In the genomic region with DNA sequence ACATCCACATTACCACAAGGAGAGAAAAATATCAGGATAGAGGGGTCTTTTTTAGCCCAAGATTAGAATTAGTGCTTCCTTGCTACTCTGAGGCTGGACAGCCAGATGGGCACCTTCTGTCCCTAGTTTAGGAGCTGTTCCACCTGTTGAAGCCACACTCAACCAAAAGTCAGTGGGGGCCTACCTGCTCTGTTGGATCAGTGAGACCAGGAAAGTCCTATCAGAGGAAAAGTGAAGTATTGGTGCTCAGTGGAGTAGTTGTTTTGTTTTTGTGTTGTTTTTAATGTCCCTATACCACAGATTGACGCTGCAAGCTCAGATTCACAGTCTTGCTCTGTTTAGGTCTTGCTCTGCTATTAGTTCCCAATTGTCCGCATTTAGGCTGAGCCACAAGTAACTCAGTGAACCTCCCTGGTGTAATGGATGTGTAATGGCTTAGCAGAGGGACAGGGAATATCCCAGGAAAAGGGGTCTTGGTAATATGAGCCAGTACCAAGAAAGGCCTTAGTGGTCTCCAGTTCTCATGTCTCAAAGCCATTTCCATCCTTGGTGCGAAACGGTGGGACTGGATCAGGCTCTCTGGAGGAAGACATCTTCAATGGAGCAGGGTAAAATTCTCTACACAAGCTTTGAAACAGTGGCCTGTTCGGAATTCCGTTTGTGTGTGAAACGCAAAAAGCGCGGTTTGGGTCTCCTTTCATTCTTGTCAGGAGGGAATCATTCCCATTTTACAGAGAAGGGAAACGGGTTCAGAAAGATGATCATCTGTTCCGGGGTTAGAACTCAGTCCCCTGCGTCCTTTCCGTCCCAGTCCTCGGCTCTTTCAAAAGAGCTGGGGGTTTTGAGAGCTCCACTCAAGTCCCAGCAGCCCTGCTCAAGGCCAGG, we compare ENCODE assay signal across 8 cellular contexts. TPM values are rescaled to one million over a fixed set of nuclear protein-coding genes. Genes with fewer than 3 reads are reported as not detected.
DNase-seq lines count a peak whose midpoint lies in the region; ATAC-seq and TF ChIP-seq lines count a peak whose summit lies in the region.

No MANE protein-coding gene starts in this region.

- H2AFZ ChIP-seq in GM23248, result peak overlapping the region; percentile 80

- H3K4me1 ChIP-seq in GM23248 (ENCODE audit: insufficient read depth), result peaks cover 3% of the 10 kb centered on the region; the same call in 1 of the 2 replicates
- H3K4me1 ChIP-seq in gastrocnemius medialis, result peaks cover 0 to 6% of the 10 kb centered on the region in 2 donors

- H4K20me1 ChIP-seq in GM23248 (ENCODE audit: insufficient read depth), result no peaks in the 10 kb centered on the region

- intact Hi-C loops in gastrocnemius medialis (cut with DNase I; ENCODE audit: low total_unique reads), result no loop called here

- in situ Hi-C loops in GM23248 (cut with MboI) (no loop called here), gastrocnemius medialis (cut with MboI; ENCODE audit: low sequenced_read_pairs in 4 of 4) (no loop called here)

- TF ChIP-seq POLR2A in gastrocnemius medialis (IDR thresholded peaks at IDR 0.05), result no peak

- no peaks in the 10 kb centered on the region for H3K9me2 ChIP-seq in GM23248 (ENCODE audit: insufficient read depth)

- peaks cover 27% of the 10 kb centered on the region for H3K79me2 ChIP-seq in GM23248 (ENCODE audit: insufficient read depth)

- ATAC-seq in gastrocnemius medialis (peak in 1 of 2 donors; percentile 11), HG02852 (IDR thresholded peaks at IDR 0.05; ENCODE audit: unreplicated experiment) (no peak), HG03378 (IDR thresholded peaks at IDR 0.05; ENCODE audit: unreplicated experiment) (no peak)

- peak overlapping the region; percentile 83 for H3K4me2 ChIP-seq in GM23248 (ENCODE audit: unreplicated experiment)

- H3K4me3 ChIP-seq in GM23248, result peak overlapping the region; percentile 81
- peak overlapping the region; percentile 89 for H3K4me3 ChIP-seq in SK-N-MC
- H3K4me3 ChIP-seq in fibroblast of mammary gland (ENCODE audit: control insufficient read depth, low read depth, low read length), result peak overlapping the region; percentile 82
- peak overlapping the region; percentile 49 to 67 (median 57) for H3K4me3 ChIP-seq in gastrocnemius medialis

- peaks cover 49% of the 10 kb centered on the region for H3F3A ChIP-seq in GM23248 (ENCODE audit: insufficient read depth)

- DNase-seq in GM23248 (no peak), SK-N-MC (ENCODE audit: low read depth, low spot score) (no peak), fibroblast of mammary gland (ENCODE audit: low read depth) (no peak), gastrocnemius medialis (no peak), cortex of kidney (lab: John Stamatoyannopoulos, UW) (no peak)
- no peak for DNase-seq in activated CD4-positive, CD25-positive, alpha-beta regulatory T cell (lab: John Stamatoyannopoulos, UW)

- H3K36me3 ChIP-seq in GM23248 (ENCODE audit: low read depth) (peaks cover 44% of the 10 kb centered on the region), SK-N-MC (ENCODE audit: insufficient read depth, low read length) (peaks cover 34% of the 10 kb centered on the region), gastrocnemius medialis (peaks cover 2 to 40% of the 10 kb centered on the region in 2 donors)

- 0 out of 2 replicates have a peak overlapping the region, but pooled peaks have one; percentile 3 for H3K27ac ChIP-seq in GM23248
- H3K27ac ChIP-seq in SK-N-MC, result peak overlapping the region; percentile 26; the same call in 1 of the 2 replicates
- H3K27ac ChIP-seq in gastrocnemius medialis, result no peak overlapping the region

- 36 to 38% methylated on average over 14 of the region's 14 CpGs for WGBS in GM23248 (ENCODE audit: low coverage in 1 of 2, low lambda C conversion rate in 2 of 2, missing lambda C conversion rate in 2 of 2), 2 experiments

- H3K27me3 ChIP-seq in GM23248 (replicated peaks; ENCODE audit: insufficient read depth) (no peaks in the 10 kb centered on the region), gastrocnemius medialis (peaks cover 0 to 10% (median 9%) of the 10 kb centered on the region in 3 donors)

- H3K9me3 ChIP-seq in GM23248 (ENCODE audit: low read depth) (no peaks in the 10 kb centered on the region), SK-N-MC (ENCODE audit: low read depth, low read length) (no peaks in the 10 kb centered on the region), gastrocnemius medialis (no peaks in the 10 kb centered on the region)

- H3K9ac ChIP-seq in GM23248 (peak overlapping the region; percentile 75), SK-N-MC (ENCODE audit: insufficient read length) (no peak overlapping the region)

- no peak for TF ChIP-seq CTCF in fibroblast of mammary gland (conservative IDR thresholded peaks at IDR 0.05; ENCODE audit: control insufficient read depth, insufficient read depth, low read depth, low read length)
- TF ChIP-seq CTCF in gastrocnemius medialis (IDR thresholded peaks at IDR 0.05 in 4 of 5, conservative IDR thresholded peaks at IDR 0.05 in 1 of 5), result no peak

RNA-seq across cellular contexts. Expression of a gene that starts 0.6 kb away (rescaled TPM):
- total RNA-seq in GM23248 (2014; rRNA removed; shearing (Covaris generic)), result 5.9 and 33.5 TPM in 2 replicates
- 7.8 and 10.4 TPM in 2 replicates for polyA plus RNA-seq in GM23248 (2016; fragmentation: Nextera tagmentation; extraction: Ambion mirVana)
- total RNA-seq in gastrocnemius medialis, result 1 to 10 TPM in 1 of 4 donors, under 1 TPM in 3; 0.22 to 3.8 (median 0.54) TPM

RNA-seq across cellular contexts. Expression of a gene that starts 23.7 kb away (rescaled TPM):
- 95.0 and 116 TPM in 2 replicates for total RNA-seq in GM23248 (2014; rRNA removed; shearing (Covaris generic))
- 425 and 445 TPM in 2 replicates for polyA plus RNA-seq in GM23248 (2016; fragmentation: Nextera tagmentation; extraction: Ambion mirVana)
- total RNA-seq in gastrocnemius medialis, result 10 to 100 TPM; 73.2 to 77.9 (median 75.2) TPM

RNA-seq across cellular contexts. Expression of a gene that starts 51.0 kb away (rescaled TPM):
- 53.0 and 63.8 TPM in 2 replicates for total RNA-seq in GM23248 (2014; rRNA removed; shearing (Covaris generic))
- 63.4 and 69.9 TPM in 2 replicates for polyA plus RNA-seq in GM23248 (2016; fragmentation: Nextera tagmentation; extraction: Ambion mirVana)
- 10 to 100 TPM in 3 of 4 donors, 1 to 10 TPM in 1; 9.8 to 19.2 (median 17.0) TPM for total RNA-seq in gastrocnemius medialis

RNA-seq across cellular contexts. Expression of a gene that starts 57.1 kb away (rescaled TPM):
- 21.9 and 30.4 TPM in 2 replicates for total RNA-seq in GM23248 (2014; rRNA removed; shearing (Covaris generic))
- polyA plus RNA-seq in GM23248 (2016; fragmentation: Nextera tagmentation; extraction: Ambion mirVana), result 33.4 and 35.1 TPM in 2 replicates
- total RNA-seq in gastrocnemius medialis, result 1 to 10 TPM; 4.5 to 6.4 (median 5.5) TPM

Comparison
In these comparisons a context has a peak if more than half of its experiments do, and no peak if none do; other contexts are left out.
1. H3K27ac ChIP-seq: peak in GM23248 (single experiment) and SK-N-MC (single experiment); none in gastrocnemius medialis (0 of 4).
2. Peak in every context shown above with its lines, with median percentiles within 50 percentile points of each other: H3K4me3 ChIP-seq.